In genomic region chr5:132222649-132223038, GRCh38 we compare ENCODE assay signal across 10 cellular contexts. TPM values are rescaled to one million over a fixed set of nuclear protein-coding genes. Genes with fewer than 3 reads are reported as not detected.
A peak's percentile ranks its signal among the peaks of the same experiment; 100 is the strongest.
DNase-seq lines count a peak whose midpoint lies in the region; ATAC-seq and TF ChIP-seq lines count a peak whose summit lies in the region.
"Had no signal": no experiment of that assay in that cellular context is flagged by ENCODE, and none has a peak within 500 bp of the region (broad histone marks: within the 10 kb centered on the region; RNA-seq: fewer than 3 reads in every experiment).

No MANE protein-coding gene starts in this region.

- peak overlapping the region; percentile 85 for H3K27ac ChIP-seq in AG04450 (ENCODE audit: low read depth, low read length)
- H3K27ac ChIP-seq in coronary artery = peak overlapping the region; percentile 78 to 84
- H3K27ac ChIP-seq: neutrophil had no signal

- no peaks in the 10 kb centered on the region for H3K9me3 ChIP-seq in AG04450 (ENCODE audit: control insufficient read depth, insufficient read depth, low read length)
- H3K9me3 ChIP-seq: neutrophil had no signal

- H3K4me3 ChIP-seq in AG04450 (ENCODE audit: low read depth, low read length) (no peak overlapping the region), coronary artery (no peak overlapping the region), foreskin fibroblast (ENCODE audit: low read depth in 1 of 2, low read length in 2 of 2) (no peak overlapping the region)
- H3K4me3 ChIP-seq: GM23338 had no signal

- CTCF ChIA-PET in AG04450 (lab: Charles Lee) = interaction anchor here (1.2 to 10.1 kb wide), 2 partner anchors 15 to 164 kb away, joined by 3 to 84 read pairs; no protein-coding TSS in a partner anchor

- peak; percentile 67 for ATAC-seq in GM19395 (IDR thresholded peaks at IDR 0.05; ENCODE audit: unreplicated experiment)
- ATAC-seq in HG03066 (IDR thresholded peaks at IDR 0.05; ENCODE audit: low read depth, unreplicated experiment) = peak; percentile 48
- ATAC-seq: GM23338 had no signal

- POLR2A ChIA-PET in AG04450 (lab: Yijun Ruan, JAX) = no interaction called here

- no peak for TF ChIP-seq CTCF in AG04450 (IDR thresholded peaks at IDR 0.05; ENCODE audit: low read depth, low read length)
- no peak for TF ChIP-seq CTCF in coronary artery (IDR thresholded peaks at IDR 0.05)
- no peak for TF ChIP-seq CTCF in foreskin fibroblast (IDR thresholded peaks at IDR 0.05; ENCODE audit: low read depth, low read length)

- H3K27me3 ChIP-seq in AG04450 (ENCODE audit: control insufficient read depth, insufficient read depth, low read length) = no peaks in the 10 kb centered on the region

- DNase-seq in AG04450 (ENCODE audit: low read depth, low spot score) (no peak), coronary artery (ENCODE audit: low spot score) (no peak), foreskin fibroblast (no peak), SKM-1 (lab: John Stamatoyannopoulos, UW; ENCODE audit: unreplicated experiment) (no peak), NCI-H2107 (lab: John Stamatoyannopoulos, UW) (no peak)
- DNase-seq in activated CD4-positive, alpha-beta T cell treated with anti-CD3 and anti-CD28 coated beads for 48 hours = no peak

RNA-seq across cellular contexts. Expression of gene P4HA2, which starts 5.0 kb away (rescaled TPM):
- 178 and 186 TPM in 2 replicates for polyA plus RNA-seq in AG04450 (2011; rRNA removed)
- polyA minus RNA-seq in AG04450 (2011; rRNA and poly(A)+ RNA removed) = 114 and 128 TPM in 2 replicates

RNA-seq across cellular contexts. Expression of gene PDLIM4, which starts 34.9 kb away (rescaled TPM):
- 43.4 and 64.2 TPM in 2 replicates for polyA plus RNA-seq in AG04450 (2011; rRNA removed)
- 52.0 and 86.8 TPM in 2 replicates for polyA minus RNA-seq in AG04450 (2011; rRNA and poly(A)+ RNA removed)
